In the genomic region with DNA sequence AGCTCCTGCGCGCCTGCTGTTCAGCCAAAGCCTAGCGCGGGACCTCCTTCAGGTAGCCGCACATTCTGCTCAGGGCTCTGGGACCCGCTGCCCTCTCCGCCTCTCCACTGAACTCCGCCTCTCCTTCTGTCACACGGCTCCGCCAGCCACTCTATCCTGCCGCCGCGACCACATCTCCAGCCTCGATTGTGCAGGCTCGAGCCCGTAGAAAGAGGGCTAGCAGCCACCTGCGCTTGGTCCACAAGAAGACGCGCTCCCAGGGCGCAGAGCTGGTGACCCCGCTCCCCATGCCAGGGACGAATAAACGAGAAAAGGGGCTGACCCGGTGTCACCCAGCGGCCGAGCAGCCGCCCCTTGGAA, we compare ENCODE assay signal across 8 cellular contexts. TPM values are rescaled to one million over a fixed set of nuclear protein-coding genes. Genes with fewer than 3 reads are reported as not detected.
A peak's percentile ranks its signal among the peaks of the same experiment; 100 is the strongest.
DNase-seq lines count a peak whose midpoint lies in the region; ATAC-seq, FAIRE-seq and TF ChIP-seq lines count a peak whose summit lies in the region.

No MANE protein-coding gene starts in this region.

- no peaks in the 10 kb centered on the region for H4K20me1 ChIP-seq in DOHH2 (ENCODE audit: control insufficient read depth, insufficient read depth, low read depth, low read length)

- peaks cover 40% of the 10 kb centered on the region for H3K4me1 Mint-ChIP-seq in osteocyte (ENCODE audit: unreplicated experiment)

- H3K9ac ChIP-seq in NT2/D1 (ENCODE audit: insufficient read length, low read depth), result peak overlapping the region; percentile 69
- H3K9ac ChIP-seq in kidney (ENCODE audit: low read length in 2 of 2), result no peak overlapping the region

- H3K4me1 ChIP-seq in DOHH2 (ENCODE audit: control insufficient read depth, low read length) (peaks cover 10% of the 10 kb centered on the region), NT2/D1 (ENCODE audit: insufficient read depth, insufficient read length) (peaks cover 19% of the 10 kb centered on the region), kidney (ENCODE audit: control insufficient read depth in 1 of 2, insufficient read depth in 1 of 2, low read depth in 1 of 2, low read length in 2 of 2) (peaks cover 0 to 11% of the 10 kb centered on the region in 2 donors)
- peaks cover 22% of the 10 kb centered on the region for H3K4me1 ChIP-seq in effector memory CD4-positive, alpha-beta T cell (ENCODE audit: control insufficient read depth, insufficient read depth, low read length, poor library complexity, severe bottlenecking)

- H3K9me2 ChIP-seq in DOHH2 (replicated peaks; ENCODE audit: control insufficient read depth, low read length), result no peaks in the 10 kb centered on the region

- FAIRE-seq in kidney (lab: Jason Lieb, UNC), result no peak

- H3F3A ChIP-seq in DOHH2 (ENCODE audit: control insufficient read depth, insufficient read depth), result no peaks in the 10 kb centered on the region

- H3K9me3 ChIP-seq in DOHH2 (ENCODE audit: control insufficient read depth, insufficient read depth, low read length) (no peaks in the 10 kb centered on the region), NT2/D1 (ENCODE audit: insufficient read depth, low read length) (no peaks in the 10 kb centered on the region), kidney (ENCODE audit: control insufficient read depth in 1 of 2, low read length in 2 of 2) (no peaks in the 10 kb centered on the region)
- no peaks in the 10 kb centered on the region for H3K9me3 ChIP-seq in effector memory CD4-positive, alpha-beta T cell (ENCODE audit: control insufficient read depth, low read length)

- DNase-seq in NT2/D1 (ENCODE audit: low read depth, low spot score) (no peak), osteocyte (ENCODE audit: extremely low spot score, unreplicated experiment) (no peak), epidermal melanocyte (ENCODE audit: insufficient read length, low spot score) (no peak), kidney (no peak)
- no peak for DNase-seq in effector memory CD4-positive, alpha-beta T cell

- H3K4me3 ChIP-seq in DOHH2 (ENCODE audit: low read length) (peak overlapping the region; percentile 71), NT2/D1 (ENCODE audit: insufficient read length, low read depth) (peak overlapping the region; percentile 44), kidney (ENCODE audit: low read length in 2 of 2) (peak overlapping the region in 1 of 2 donors; percentile 67)
- H3K4me3 ChIP-seq in effector memory CD4-positive, alpha-beta T cell (ENCODE audit: insufficient read depth, low read depth, low read length, poor library complexity, severe bottlenecking), result peak overlapping the region; percentile 80

- H3K4me2 ChIP-seq in DOHH2 (ENCODE audit: low read length), result peak overlapping the region; percentile 78

- H3K27me3 Mint-ChIP-seq in osteocyte (ENCODE audit: unreplicated experiment), result peaks cover 30% of the 10 kb centered on the region

- H3K27me3 ChIP-seq in DOHH2 (ENCODE audit: control insufficient read depth, low read length) (peaks cover 46% of the 10 kb centered on the region), NT2/D1 (ENCODE audit: insufficient read depth, insufficient read length) (peaks cover 52% of the 10 kb centered on the region)
- no peaks in the 10 kb centered on the region for H3K27me3 ChIP-seq in effector memory CD4-positive, alpha-beta T cell (replicated peaks; ENCODE audit: control insufficient read depth, insufficient read depth, low read length, poor library complexity, severe bottlenecking)

- no peaks in the 10 kb centered on the region for H3K9me3 Mint-ChIP-seq in osteocyte (ENCODE audit: unreplicated experiment)

- H3K27ac ChIP-seq in DOHH2 (ENCODE audit: low read depth, low read length), result no peak overlapping the region
- no peak overlapping the region for H3K27ac ChIP-seq in effector memory CD4-positive, alpha-beta T cell (ENCODE audit: insufficient read depth, low read length, poor library complexity, severe bottlenecking)
- no peak overlapping the region for H3K27ac ChIP-seq in kidney (ENCODE audit: low read depth in 2 of 2, low read length in 2 of 2)

- TF ChIP-seq CTCF in DOHH2 (IDR thresholded peaks at IDR 0.05; ENCODE audit: low read depth, low read length, poor library complexity, severe bottlenecking) (no peak), osteocyte (IDR thresholded peaks at IDR 0.05) (no peak), kidney (IDR thresholded peaks at IDR 0.05; ENCODE audit: borderline replicate concordance, extremely low read depth, insufficient read depth) (no peak)

- no peaks in the 10 kb centered on the region for H3K79me2 ChIP-seq in DOHH2 (ENCODE audit: control insufficient read depth, low read length)

- H3K27ac Mint-ChIP-seq in osteocyte (ENCODE audit: unreplicated experiment), result no peak overlapping the region

- no peaks in the 10 kb centered on the region for H3K36me3 Mint-ChIP-seq in osteocyte (ENCODE audit: unreplicated experiment)

- ATAC-seq in GM19467 (IDR thresholded peaks at IDR 0.05; ENCODE audit: unreplicated experiment), result no peak
- ATAC-seq in GM18907 (IDR thresholded peaks at IDR 0.05; ENCODE audit: unreplicated experiment), result no peak

- intact Hi-C loops in kidney (cut with DNase I), result no loop called here

- peak overlapping the region; percentile 73 for H3K4me3 Mint-ChIP-seq in osteocyte (ENCODE audit: unreplicated experiment)

- no peaks in the 10 kb centered on the region for H3K36me3 ChIP-seq in DOHH2 (ENCODE audit: control insufficient read depth, low read length)
- H3K36me3 ChIP-seq in NT2/D1 (ENCODE audit: insufficient read depth, insufficient read length, low read length), result no peaks in the 10 kb centered on the region
- no peaks in the 10 kb centered on the region for H3K36me3 ChIP-seq in effector memory CD4-positive, alpha-beta T cell (ENCODE audit: control insufficient read depth, insufficient read depth, low read length)
- H3K36me3 ChIP-seq in kidney (ENCODE audit: control insufficient read depth in 1 of 2, insufficient read depth in 2 of 2, low read length in 2 of 2), result no peaks in the 10 kb centered on the region

RNA-seq across cellular contexts. Expression of a gene that starts 1.1 kb away (rescaled TPM):
- 8.9 and 9.2 TPM in 2 replicates for total RNA-seq in osteocyte
- 4.9 TPM for total RNA-seq in kidney
- polyA plus RNA-seq in kidney (ENCODE audit: insufficient read depth, low read depth, low replicate concordance), result 5.3 TPM
